Comparison of ENCODE assay signal across 22 cellular contexts in the genomic region with DNA sequence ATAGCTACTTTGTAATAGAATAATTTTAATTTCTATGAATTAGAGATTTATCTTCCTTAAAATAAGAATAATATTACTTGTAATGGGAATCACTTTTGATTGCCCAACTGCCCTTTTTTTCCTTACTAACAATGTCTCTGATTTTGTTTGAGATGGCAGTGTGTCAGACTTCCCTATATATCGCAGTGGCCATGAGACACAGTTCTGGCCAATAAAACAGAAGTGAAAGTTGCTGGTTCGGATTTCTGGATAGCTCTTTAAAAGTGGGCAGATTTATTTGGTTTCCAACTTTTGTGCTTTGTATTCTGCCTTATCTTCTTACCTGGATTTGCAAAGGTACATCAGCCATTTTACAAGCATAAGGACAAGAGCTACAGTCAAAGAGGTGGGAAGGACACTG.
"Had no signal": no experiment of that assay in that cellular context is flagged by ENCODE, and none has a peak within 500 bp of the region (broad histone marks: within the 10 kb centered on the region; RNA-seq: fewer than 3 reads in every experiment).

No MANE protein-coding gene starts in this region.

- H3K4me3 ChIP-seq: dorsolateral prefrontal cortex, left lung, right lobe of liver, smooth muscle cell, stomach, transverse colon, uterus had no signal

- DNase-seq: activated CD4-positive, alpha-beta T cell treated with anti-CD3 and anti-CD28 coated beads for 4 hours; activated CD4-positive, alpha-beta T cell treated with anti-CD3 and anti-CD28 coated beads, Interleukin-2, amount 50 U/mL, for 48 hours; activated CD4-positive, CD25-positive, alpha-beta regulatory T cell; activated CD8-positive, alpha-beta memory T cell treated with anti-CD3 and anti-CD28 coated beads, Interleukin-2, amount 50 U/mL, for 48 hours; activated naive CD4-positive, alpha-beta T cell treated with Interleukin-2 at 50 U/mL for 16 hours; activated naive CD8-positive, alpha-beta T cell treated with anti-CD3 and anti-CD28 coated beads for 36 hours; activated T-cell treated with anti-CD3 and anti-CD28 coated beads, Interleukin-2, amount 50 U/mL, for 48 hours; dorsolateral prefrontal cortex; effector memory CD8-positive, alpha-beta T cell; kidney glomerular epithelial cell; left lung; nephron progenitor cell; right lobe of liver; stimulated activated CD4-positive, alpha-beta T cell treated with anti-CD3 and anti-CD28 coated beads, Interleukin-15, amount 100 ng/mL, for 24 hours; stomach; T1000; transverse colon; uterus had no signal

- H3K4me1 ChIP-seq: left lung, parathyroid adenoma, right lobe of liver, stomach, transverse colon, uterus had no signal

- H3K27ac ChIP-seq: left lung, parathyroid adenoma, right lobe of liver, stomach, transverse colon, uterus had no signal

- ATAC-seq: effector memory CD8-positive, alpha-beta T cell; esophagus mucosa; left lung; stimulated activated memory B cell treated with anti-CD40 and anti-IgM and Interleukin-4, amounts not matched to agents 10 μg/mL and 1 μg/mL and 100 μg/mL, for 72 hours had no signal

- H3K27me3 ChIP-seq: dorsolateral prefrontal cortex, left lung, right lobe of liver, stomach, transverse colon, uterus had no signal

- H3K36me3 ChIP-seq: left lung, right lobe of liver, stomach, transverse colon, uterus had no signal

- H3K9me3 ChIP-seq: left lung, right lobe of liver, stomach, transverse colon, uterus had no signal
